ENCODE assay signal across 20 cellular contexts in genomic region chr17:72887917-72888316, GRCh38.
"Had no signal": no experiment of that assay in that cellular context is flagged by ENCODE, and none has a peak within 500 bp of the region (broad histone marks: within the 10 kb centered on the region; RNA-seq: fewer than 3 reads in every experiment).

No MANE protein-coding gene starts in this region.

- H3K4me3 Mint-ChIP-seq: activated naive CD8-positive, alpha-beta T cell; central memory CD8-positive, alpha-beta T cell; mesothelial cell of epicardium had no signal

- H3K4me1 Mint-ChIP-seq: central memory CD8-positive, alpha-beta T cell; mesothelial cell of epicardium had no signal

- H3K27ac ChIP-seq: brain microvascular endothelial cell, coronary artery, hepatocyte, lower lobe of right lung, upper lobe of right lung had no signal

- H3K27ac Mint-ChIP-seq: activated naive CD8-positive, alpha-beta T cell; mesothelial cell of epicardium; progenitor cell of endocrine pancreas had no signal

- DNase-seq: activated CD4-positive, alpha-beta T cell treated with anti-CD3 and anti-CD28 coated beads, Interleukin-2, amount 50 U/mL, for 1 hour; anterior cingulate cortex; brain microvascular endothelial cell; erythroblast; islet precursor cell; left colon; lower lobe of right lung; occipital lobe; stimulated activated CD4-positive, alpha-beta T cell treated with anti-CD3 and anti-CD28 coated beads, Interleukin-12 subunit alpha, Interleukin-12 subunit beta, amount 100 ng/mL, for 4 hours; stimulated activated CD4-positive, alpha-beta T cell treated with anti-CD3 and anti-CD28 coated beads, Interleukin-1b, Interleukin-23, amount 100 ng/mL, for 48 hours; stimulated activated CD8-positive, alpha-beta memory T cell treated with anti-CD3 and anti-CD28 coated beads, Interleukin-4, amount 100 ng/mL, for 48 hours; stimulated activated naive CD4-positive, alpha-beta T cell; T1000; upper lobe of right lung had no signal

- H3K27me3 Mint-ChIP-seq: activated naive CD8-positive, alpha-beta T cell; central memory CD8-positive, alpha-beta T cell had no signal

- H3K27me3 ChIP-seq: brain microvascular endothelial cell, hepatocyte, upper lobe of right lung had no signal

- H3K9me3 ChIP-seq: lower lobe of right lung, upper lobe of right lung had no signal

- H3K36me3 Mint-ChIP-seq: mesothelial cell of epicardium had no signal

- ATAC-seq: left colon, lower lobe of right lung, upper lobe of right lung had no signal

- H3K9me3 Mint-ChIP-seq: central memory CD8-positive, alpha-beta T cell had no signal

- H3K36me3 ChIP-seq: brain microvascular endothelial cell had no signal

- H3K4me1 ChIP-seq: lower lobe of right lung, upper lobe of right lung had no signal

- H3K4me3 ChIP-seq: coronary artery, hepatocyte, lower lobe of right lung, upper lobe of right lung had no signal
